21 cellular contexts compared by ENCODE assay signal in genomic region chr17:60345233-60345632, GRCh38.
"Had no signal": no experiment of that assay in that cellular context is flagged by ENCODE, and none has a peak within 500 bp of the region (broad histone marks: within the 10 kb centered on the region; RNA-seq: fewer than 3 reads in every experiment).

No MANE protein-coding gene starts in this region.

- H3K4me3 Mint-ChIP-seq: activated B cell treated with CpG ODN at 0.5 μM for 24 hours; activated CD8-positive, alpha-beta T cell treated with anti-CD3 and anti-CD28 coated beads for 36 hours; activated naive CD4-positive, alpha-beta T cell treated with anti-CD3 and anti-CD28 coated beads, Interleukin-2, amount 50 U/mL, for 24 hours; activated T-cell treated with anti-CD3 and anti-CD28 coated beads, Interleukin-2, amount 50 U/mL, for 4 hours; nephron; stimulated activated naive B cell treated with anti-CD40 and anti-IgM and Interleukin-4, amounts not matched to agents 10 μg/mL and 1 μg/mL and 100 μg/mL, for 72 hours had no signal

- H3K27me3 Mint-ChIP-seq: activated B cell treated with CpG ODN at 0.5 μM for 24 hours; activated CD8-positive, alpha-beta T cell treated with anti-CD3 and anti-CD28 coated beads for 36 hours; activated naive CD4-positive, alpha-beta T cell treated with anti-CD3 and anti-CD28 coated beads, Interleukin-2, amount 50 U/mL, for 24 hours; stimulated activated naive B cell treated with anti-CD40 and anti-IgM and Interleukin-4, amounts not matched to agents 10 μg/mL and 1 μg/mL and 100 μg/mL, for 72 hours had no signal

- H3K4me3 ChIP-seq: adrenal gland, cardiac muscle cell, hepatocyte, left ventricle myocardium inferior, prostate gland, skin epidermis, tibial artery, uterus had no signal

- H3K27me3 ChIP-seq: adrenal gland, cardiac muscle cell, hepatocyte, tibial artery, uterus had no signal

- H3K9me3 ChIP-seq: adrenal gland, left ventricle myocardium inferior, prostate gland, tibial artery, uterus had no signal

- DNase-seq: activated B cell treated with CpG ODN at 0.5 μM for 24 hours; activated CD4-positive, alpha-beta T cell treated with anti-CD3 and anti-CD28 coated beads for 48 hours; activated CD8-positive, alpha-beta T cell treated with anti-CD3 and anti-CD28 coated beads for 36 hours; activated effector memory CD4-positive, alpha-beta T cell treated with Interleukin-2 at 50 U/mL for 16 hours; activated T-cell treated with anti-CD3 and anti-CD28 coated beads, Interleukin-2, amount 50 U/mL, for 4 hours; adrenal gland; left ventricle myocardium inferior; mesenchymal stem cell; occipital lobe; right cardiac atrium; stimulated activated CD4-positive, alpha-beta T cell treated with anti-CD3 and anti-CD28 coated beads, Interleukin-15, amount 100 ng/mL, for 24 hours; stimulated activated CD4-positive, alpha-beta T cell treated with anti-CD3 and anti-CD28 coated beads, Interleukin-4, amount 100 ng/mL, for 1 hour; stimulated activated naive B cell treated with anti-CD40 and anti-IgM and Interleukin-4, amounts not matched to agents 10 μg/mL and 1 μg/mL and 100 μg/mL, for 72 hours; tibial artery; uterus had no signal

- H3K36me3 ChIP-seq: cardiac muscle cell, prostate gland, uterus had no signal

- H3K27ac Mint-ChIP-seq: activated B cell treated with CpG ODN at 0.5 μM for 24 hours; activated CD8-positive, alpha-beta T cell treated with anti-CD3 and anti-CD28 coated beads for 36 hours; activated naive CD4-positive, alpha-beta T cell treated with anti-CD3 and anti-CD28 coated beads, Interleukin-2, amount 50 U/mL, for 24 hours; nephron; stimulated activated naive B cell treated with anti-CD40 and anti-IgM and Interleukin-4, amounts not matched to agents 10 μg/mL and 1 μg/mL and 100 μg/mL, for 72 hours had no signal

- H3K4me1 Mint-ChIP-seq: nephron had no signal

- H3K27ac ChIP-seq: adrenal gland, cardiac muscle cell, hepatocyte, left ventricle myocardium inferior, prostate gland, skin epidermis, tibial artery, uterus had no signal

- H3K4me1 ChIP-seq: adrenal gland, left ventricle myocardium inferior, prostate gland, tibial artery, uterus had no signal

- H3K9me3 Mint-ChIP-seq: activated B cell treated with CpG ODN at 0.5 μM for 24 hours; activated CD8-positive, alpha-beta T cell treated with anti-CD3 and anti-CD28 coated beads for 36 hours; activated naive CD4-positive, alpha-beta T cell treated with anti-CD3 and anti-CD28 coated beads, Interleukin-2, amount 50 U/mL, for 24 hours; activated T-cell treated with anti-CD3 and anti-CD28 coated beads, Interleukin-2, amount 50 U/mL, for 4 hours; nephron; stimulated activated naive B cell treated with anti-CD40 and anti-IgM and Interleukin-4, amounts not matched to agents 10 μg/mL and 1 μg/mL and 100 μg/mL, for 72 hours had no signal

- H3K4me2 ChIP-seq: hepatocyte had no signal

- H2AFZ ChIP-seq: hepatocyte had no signal

- ATAC-seq: activated CD8-positive, alpha-beta T cell treated with anti-CD3 and anti-CD28 coated beads for 36 hours; activated T-cell treated with anti-CD3 and anti-CD28 coated beads, Interleukin-2, amount 50 U/mL, for 4 hours; right cardiac atrium; stimulated activated naive B cell treated with anti-CD40 and anti-IgM and Interleukin-4, amounts not matched to agents 10 μg/mL and 1 μg/mL and 100 μg/mL, for 72 hours had no signal
